14 cellular contexts compared by ENCODE assay signal in genomic region chr22:31871475-31871874, GRCh38.
DNase-seq lines count a peak whose midpoint lies in the region; ATAC-seq and TF ChIP-seq lines count a peak whose summit lies in the region.
"Had no signal": no experiment of that assay in that cellular context is flagged by ENCODE, and none has a peak within 500 bp of the region (broad histone marks: within the 10 kb centered on the region; RNA-seq: fewer than 3 reads in every experiment).

No MANE protein-coding gene starts in this region.

- intact Hi-C loops in activated B cell treated with CpG ODN at 0.5 μM for 24 hours (cut with micrococcal nuclease) (no loop called here), transverse colon (cut with DNase I; ENCODE audit: low total_unique reads) (no loop called here), mucosa of descending colon (cut with DNase I, micrococcal nuclease) (no loop called here)

- no peak overlapping the region for H3K4me3 Mint-ChIP-seq in activated naive CD8-positive, alpha-beta T cell treated with anti-CD3 and anti-CD28 coated beads, Interleukin-2, amount 10 ng/mL, durations not matched to agents 7 days and 5 days
- H3K4me3 Mint-ChIP-seq in activated naive CD8-positive, alpha-beta T cell treated with anti-CD3 and anti-CD28 coated beads for 36 hours = no peak overlapping the region
- H3K4me3 Mint-ChIP-seq in activated B cell treated with CpG ODN at 0.5 μM for 24 hours = no peak overlapping the region
- H3K4me3 Mint-ChIP-seq in immature natural killer cell = peak overlapping the region in 1 of 5 donors; percentile 41
- H3K4me3 Mint-ChIP-seq: activated CD4-positive, alpha-beta T cell treated with anti-CD3 and anti-CD28 coated beads, Interleukin-2, amount 10 ng/mL, durations not matched to agents 24 days and 14 days; activated naive CD4-positive, alpha-beta T cell treated with anti-CD3 and anti-CD28 coated beads, Interleukin-2, amount 50 U/mL, for 24 hours; CD8-positive, alpha-beta memory T cell had no signal

- H3K27me3 ChIP-seq in transverse colon = no peaks in the 10 kb centered on the region
- H3K27me3 ChIP-seq: gastroesophageal sphincter had no signal

- TF ChIP-seq CTCF in activated B cell treated with CpG ODN at 0.5 μM for 24 hours (IDR thresholded peaks at IDR 0.05) (no peak), transverse colon (IDR thresholded peaks at IDR 0.05) (no peak), mucosa of descending colon (IDR thresholded peaks at IDR 0.05) (no peak)

- ATAC-seq in activated naive CD8-positive, alpha-beta T cell treated with anti-CD3 and anti-CD28 coated beads, Interleukin-2, amount 10 ng/mL, durations not matched to agents 7 days and 5 days (ENCODE audit: low read depth) = no peak
- no peak for ATAC-seq in activated B cell treated with CpG ODN at 0.5 μM for 24 hours (ENCODE audit: low read depth)
- ATAC-seq in mucosa of descending colon = no peak
- no peak for ATAC-seq in GM19395 (IDR thresholded peaks at IDR 0.05; ENCODE audit: unreplicated experiment)
- ATAC-seq: gastroesophageal sphincter had no signal

- POLR2A ChIA-PET in activated naive CD8-positive, alpha-beta T cell treated with anti-CD3 and anti-CD28 coated beads, Interleukin-2, amount 10 ng/mL, durations not matched to agents 7 days and 5 days (lab: Charles Lee) = no interaction called here
- POLR2A ChIA-PET in activated B cell treated with CpG ODN at 0.5 μM for 24 hours (lab: Charles Lee) = interaction anchor here (0.6 kb wide), 1 partner anchor 15 kb away, joined by 5 read pairs; no protein-coding TSS in a partner anchor

- H3K4me3 ChIP-seq in transverse colon (no peak overlapping the region), mucosa of descending colon (no peak overlapping the region)
- H3K4me3 ChIP-seq: gastroesophageal sphincter had no signal

- H3K9me3 ChIP-seq in transverse colon = no peaks in the 10 kb centered on the region
- H3K9me3 ChIP-seq in mucosa of descending colon = no peaks in the 10 kb centered on the region
- H3K9me3 ChIP-seq: gastroesophageal sphincter had no signal

- H3K4me1 ChIP-seq in transverse colon (peaks cover 0 to 9% (median 3%) of the 10 kb centered on the region in 4 donors), mucosa of descending colon (ENCODE audit: low read depth) (peaks cover 11% of the 10 kb centered on the region)
- H3K4me1 ChIP-seq: gastroesophageal sphincter had no signal

- in situ Hi-C loops in transverse colon (cut with MboI; ENCODE audit: low pct_ligation_motif_present in 1 of 4, low pct_unique_long_range_greater_than_20kb in 1 of 4, low sequenced_read_pairs in 3 of 4) = no loop called here

- no peak for DNase-seq in activated naive CD8-positive, alpha-beta T cell treated with anti-CD3 and anti-CD28 coated beads, Interleukin-2, amount 10 ng/mL, durations not matched to agents 7 days and 5 days
- no peak for DNase-seq in activated naive CD8-positive, alpha-beta T cell treated with anti-CD3 and anti-CD28 coated beads for 36 hours
- DNase-seq in activated B cell treated with CpG ODN at 0.5 μM for 24 hours (no peak), immature natural killer cell (no peak), transverse colon (no peak), mucosa of descending colon (no peak), GM03348 (ENCODE audit: low spot score) (no peak)
- DNase-seq: activated CD4-positive, alpha-beta T cell treated with anti-CD3 and anti-CD28 coated beads, Interleukin-2, amount 10 ng/mL, durations not matched to agents 24 days and 14 days; CD8-positive, alpha-beta memory T cell; NCI-H2107; NCI-H526 had no signal

- no peak for TF ChIP-seq POLR2A in transverse colon (IDR thresholded peaks at IDR 0.05)

- H3K4me1 Mint-ChIP-seq in activated naive CD8-positive, alpha-beta T cell treated with anti-CD3 and anti-CD28 coated beads, Interleukin-2, amount 10 ng/mL, durations not matched to agents 7 days and 5 days = peaks cover 9% of the 10 kb centered on the region
- H3K4me1 Mint-ChIP-seq in activated naive CD8-positive, alpha-beta T cell treated with anti-CD3 and anti-CD28 coated beads for 36 hours = peaks cover 2% of the 10 kb centered on the region
- H3K4me1 Mint-ChIP-seq in activated B cell treated with CpG ODN at 0.5 μM for 24 hours (peaks cover 18% of the 10 kb centered on the region), immature natural killer cell (peaks cover 30 to 52% of the 10 kb centered on the region in 2 donors)

- no peaks in the 10 kb centered on the region for H3K27me3 Mint-ChIP-seq in activated naive CD8-positive, alpha-beta T cell treated with anti-CD3 and anti-CD28 coated beads, Interleukin-2, amount 10 ng/mL, durations not matched to agents 7 days and 5 days
- no peaks in the 10 kb centered on the region for H3K27me3 Mint-ChIP-seq in activated naive CD8-positive, alpha-beta T cell treated with anti-CD3 and anti-CD28 coated beads for 36 hours
- H3K27me3 Mint-ChIP-seq in activated B cell treated with CpG ODN at 0.5 μM for 24 hours (no peaks in the 10 kb centered on the region), immature natural killer cell (ENCODE audit: low read depth in 3 of 3) (peaks cover 0 to 2% (median 0%) of the 10 kb centered on the region in 3 donors)
- H3K27me3 Mint-ChIP-seq: activated CD4-positive, alpha-beta T cell treated with anti-CD3 and anti-CD28 coated beads, Interleukin-2, amount 10 ng/mL, durations not matched to agents 24 days and 14 days; activated naive CD4-positive, alpha-beta T cell treated with anti-CD3 and anti-CD28 coated beads, Interleukin-2, amount 50 U/mL, for 24 hours; CD8-positive, alpha-beta memory T cell had no signal

- H3K36me3 ChIP-seq in transverse colon (peaks cover 0 to 19% (median 0%) of the 10 kb centered on the region in 4 donors), mucosa of descending colon (ENCODE audit: low read depth) (no peaks in the 10 kb centered on the region)

- peak overlapping the region; percentile 11 for H3K27ac Mint-ChIP-seq in activated naive CD8-positive, alpha-beta T cell treated with anti-CD3 and anti-CD28 coated beads, Interleukin-2, amount 10 ng/mL, durations not matched to agents 7 days and 5 days
- H3K27ac Mint-ChIP-seq in activated naive CD8-positive, alpha-beta T cell treated with anti-CD3 and anti-CD28 coated beads for 36 hours = no peak overlapping the region
- H3K27ac Mint-ChIP-seq in activated B cell treated with CpG ODN at 0.5 μM for 24 hours (peak overlapping the region; percentile 19), immature natural killer cell (peak overlapping the region in 5 of 6 donors; percentile 3 to 63 (median 53))
- H3K27ac Mint-ChIP-seq: activated CD4-positive, alpha-beta T cell treated with anti-CD3 and anti-CD28 coated beads, Interleukin-2, amount 10 ng/mL, durations not matched to agents 24 days and 14 days; activated naive CD4-positive, alpha-beta T cell treated with anti-CD3 and anti-CD28 coated beads, Interleukin-2, amount 50 U/mL, for 24 hours had no signal

- CTCF ChIA-PET in activated B cell treated with CpG ODN at 0.5 μM for 24 hours (lab: Charles Lee) = no interaction called here

- peaks cover 13% of the 10 kb centered on the region for H3K36me3 Mint-ChIP-seq in activated naive CD8-positive, alpha-beta T cell treated with anti-CD3 and anti-CD28 coated beads, Interleukin-2, amount 10 ng/mL, durations not matched to agents 7 days and 5 days
- peaks cover 14% of the 10 kb centered on the region for H3K36me3 Mint-ChIP-seq in activated naive CD8-positive, alpha-beta T cell treated with anti-CD3 and anti-CD28 coated beads for 36 hours
- H3K36me3 Mint-ChIP-seq in activated B cell treated with CpG ODN at 0.5 μM for 24 hours (ENCODE audit: low read depth) (peaks cover 83% of the 10 kb centered on the region), immature natural killer cell (peaks cover 31 to 57% (median 56%) of the 10 kb centered on the region in 3 donors)

- no peak for TF ChIP-seq EP300 in transverse colon (IDR thresholded peaks at IDR 0.05; ENCODE audit: low read depth)

- no peaks in the 10 kb centered on the region for H3K9me3 Mint-ChIP-seq in activated naive CD8-positive, alpha-beta T cell treated with anti-CD3 and anti-CD28 coated beads, Interleukin-2, amount 10 ng/mL, durations not matched to agents 7 days and 5 days
- H3K9me3 Mint-ChIP-seq in activated naive CD8-positive, alpha-beta T cell treated with anti-CD3 and anti-CD28 coated beads for 36 hours = no peaks in the 10 kb centered on the region
- H3K9me3 Mint-ChIP-seq in activated B cell treated with CpG ODN at 0.5 μM for 24 hours (no peaks in the 10 kb centered on the region), immature natural killer cell (no peaks in the 10 kb centered on the region)
- H3K9me3 Mint-ChIP-seq: activated CD4-positive, alpha-beta T cell treated with anti-CD3 and anti-CD28 coated beads, Interleukin-2, amount 10 ng/mL, durations not matched to agents 24 days and 14 days; activated naive CD4-positive, alpha-beta T cell treated with anti-CD3 and anti-CD28 coated beads, Interleukin-2, amount 50 U/mL, for 24 hours; CD8-positive, alpha-beta memory T cell had no signal

- 38 to 71% methylated on average over 3 to 4 of the region's 4 CpGs for WGBS in transverse colon (ENCODE audit: low coverage in 1 of 2), 2 donors

- H3K27ac ChIP-seq in transverse colon = peak overlapping the region in 3 of 4 donors; percentile 12 to 40 (median 14)
- H3K27ac ChIP-seq: gastroesophageal sphincter had no signal
